Comparison of ENCODE assay signal across 32 cellular contexts in genomic region chr1:7813677-7814373, GRCh38. TPM values are rescaled to one million over a fixed set of nuclear protein-coding genes. Genes with fewer than 3 reads are reported as not detected.
"Had no signal": no experiment of that assay in that cellular context is flagged by ENCODE, and none has a peak within 500 bp of the region (broad histone marks: within the 10 kb centered on the region; RNA-seq: fewer than 3 reads in every experiment).

No MANE protein-coding gene starts in this region.

- H3K27me3 ChIP-seq: stomach, suprapubic skin, testis, thyroid gland, tibial artery, tibial nerve, transverse colon, upper lobe of left lung, upper lobe of right lung, uterus, vagina had no signal

- H3K9me3 ChIP-seq: testis, thyroid gland, upper lobe of right lung, vagina had no signal

- H3K36me3 ChIP-seq: uterus had no signal

- H3K27ac Mint-ChIP-seq: stimulated activated effector memory CD8-positive, alpha-beta T cell treated with anti-CD3 and anti-CD28 coated beads, Interleukin-12 subunit alpha, Interleukin-12 subunit beta, amount 100 ng/mL, for 72 hours; stimulated activated memory B cell treated with anti-CD40 and anti-IgM and Interleukin-4, amounts not matched to agents 10 μg/mL and 1 μg/mL and 100 μg/mL, for 72 hours; stimulated activated naive B cell treated with anti-CD40 and anti-IgM and Interleukin-4, amounts not matched to agents 10 μg/mL and 1 μg/mL and 100 μg/mL, for 72 hours; stimulated activated naive CD8-positive, alpha-beta T cell treated with anti-CD3 and anti-CD28 coated beads, Interleukin-15, amount 100 ng/mL, for 72 hours; stimulated activated naive CD8-positive, alpha-beta T cell treated with anti-CD3 and anti-CD28 coated beads, Interleukin-15, Interleukin-2, amounts not matched to agents 100 ng/mL and 50 ng/mL, for 24 hours; type B pancreatic cell had no signal

- H3K27ac ChIP-seq: stomach, suprapubic skin, testis, thoracic aorta, thyroid gland, tibial artery, tibial nerve, transverse colon, upper lobe of left lung, upper lobe of right lung, uterus, vagina had no signal

- H3K4me1 ChIP-seq: stomach, suprapubic skin, testis, thyroid gland, tibial artery, tibial nerve, transverse colon, upper lobe of left lung, upper lobe of right lung, uterus, vagina had no signal

- H3K4me3 ChIP-seq: stomach, suprapubic skin, testis, thoracic aorta, thyroid gland, tibial artery, tibial nerve, transverse colon, upper lobe of left lung, upper lobe of right lung, uterus, vagina had no signal

- H3K4me3 Mint-ChIP-seq: stimulated activated effector memory CD8-positive, alpha-beta T cell treated with anti-CD3 and anti-CD28 coated beads, Interleukin-12 subunit alpha, Interleukin-12 subunit beta, amount 100 ng/mL, for 72 hours; stimulated activated memory B cell treated with anti-CD40 and anti-IgM and Interleukin-4, amounts not matched to agents 10 μg/mL and 1 μg/mL and 100 μg/mL, for 72 hours; stimulated activated naive B cell treated with anti-CD40 and anti-IgM and Interleukin-4, amounts not matched to agents 10 μg/mL and 1 μg/mL and 100 μg/mL, for 72 hours; stimulated activated naive CD8-positive, alpha-beta T cell treated with anti-CD3 and anti-CD28 coated beads, Interleukin-15, amount 100 ng/mL, for 72 hours; stimulated activated naive CD8-positive, alpha-beta T cell treated with anti-CD3 and anti-CD28 coated beads, Interleukin-15, Interleukin-2, amounts not matched to agents 100 ng/mL and 50 ng/mL, for 24 hours; type B pancreatic cell had no signal

- ATAC-seq: stimulated activated effector memory CD8-positive, alpha-beta T cell treated with anti-CD3 and anti-CD28 coated beads, Interleukin-12 subunit alpha, Interleukin-12 subunit beta, amount 100 ng/mL, for 72 hours; stimulated activated memory B cell treated with anti-CD40 and anti-IgM and Interleukin-4, amounts not matched to agents 10 μg/mL and 1 μg/mL and 100 μg/mL, for 72 hours; stimulated activated naive B cell treated with anti-CD40 and anti-IgM and Interleukin-4, amounts not matched to agents 10 μg/mL and 1 μg/mL and 100 μg/mL, for 72 hours; stimulated activated naive CD8-positive, alpha-beta T cell treated with anti-CD3 and anti-CD28 coated beads, Interleukin-15, amount 100 ng/mL, for 72 hours; stimulated activated naive CD8-positive, alpha-beta T cell treated with anti-CD3 and anti-CD28 coated beads, Interleukin-15, Interleukin-2, amounts not matched to agents 100 U/mL and 50 U/mL, for 24 hours; upper lobe of right lung had no signal

- H3K4me1 Mint-ChIP-seq: stimulated activated effector memory CD8-positive, alpha-beta T cell treated with anti-CD3 and anti-CD28 coated beads, Interleukin-12 subunit alpha, Interleukin-12 subunit beta, amount 100 ng/mL, for 72 hours; stimulated activated memory B cell treated with anti-CD40 and anti-IgM and Interleukin-4, amounts not matched to agents 10 μg/mL and 1 μg/mL and 100 μg/mL, for 72 hours; stimulated activated naive B cell treated with anti-CD40 and anti-IgM and Interleukin-4, amounts not matched to agents 10 μg/mL and 1 μg/mL and 100 μg/mL, for 72 hours; stimulated activated naive CD8-positive, alpha-beta T cell treated with anti-CD3 and anti-CD28 coated beads, Interleukin-15, amount 100 ng/mL, for 72 hours had no signal

- DNase-seq: stimulated activated CD4-positive, alpha-beta T cell treated with anti-CD3 and anti-CD28 coated beads, Interleukin-2, amount 100 ng/mL, for 48 hours; stimulated activated CD4-positive, alpha-beta T cell treated with anti-CD3 and anti-CD28 coated beads, Interleukin-4, amount 100 ng/mL, for 1 hour; stimulated activated CD4-positive, alpha-beta T cell treated with anti-CD3 and anti-CD28 coated beads, Interleukin-4, amount 100 ng/mL, for 24 hours; stimulated activated CD4-positive, alpha-beta T cell treated with anti-CD3 and anti-CD28 coated beads, Interleukin-4, amount 100 ng/mL, for 4 hours; stimulated activated CD8-positive, alpha-beta memory T cell treated with anti-CD3 and anti-CD28 coated beads, Interleukin-4, amount 100 ng/mL, for 48 hours; stimulated activated naive B cell treated with anti-CD40 and anti-IgM and Interleukin-4, amounts not matched to agents 10 μg/mL and 1 μg/mL and 100 μg/mL, for 72 hours; stimulated activated naive CD4-positive, alpha-beta T cell; stimulated activated naive CD4-positive, alpha-beta T cell treated with Interleukin-2 at 50 U/mL for 16 hours; stimulated activated naive CD8-positive, alpha-beta T cell treated with anti-CD3 and anti-CD28 coated beads, Interleukin-15, amount 100 ng/mL, for 72 hours; stimulated activated naive CD8-positive, alpha-beta T cell treated with anti-CD3 and anti-CD28 coated beads, Interleukin-15, Interleukin-2, amounts not matched to agents 100 U/mL and 50 U/mL, for 24 hours; stomach; substantia nigra; testis; thyroid gland; tibial artery; transverse colon; trophoblast cell; upper lobe of left lung; upper lobe of right lung; uterus had no signal

- FAIRE-seq: urothelium cell line had no signal

- H3K27me3 Mint-ChIP-seq: stimulated activated memory B cell treated with anti-CD40 and anti-IgM and Interleukin-4, amounts not matched to agents 10 μg/mL and 1 μg/mL and 100 μg/mL, for 72 hours; stimulated activated naive CD8-positive, alpha-beta T cell treated with anti-CD3 and anti-CD28 coated beads, Interleukin-15, amount 100 ng/mL, for 72 hours; stimulated activated naive CD8-positive, alpha-beta T cell treated with anti-CD3 and anti-CD28 coated beads, Interleukin-15, Interleukin-2, amounts not matched to agents 100 ng/mL and 50 ng/mL, for 24 hours; type B pancreatic cell had no signal

RNA-seq across cellular contexts. Expression of gene UTS2, which starts 39.0 kb away (rescaled TPM):
- total RNA-seq: suprapubic skin, temporal lobe, testis, thoracic aorta, thyroid gland, transverse colon, upper lobe of left lung, upper lobe of right lung, ureter, uterus had no signal
- polyA plus RNA-seq: stomach, urinary bladder had no signal
